1 cellular context compared by ENCODE assay signal in genomic region chr19:40424637-40425449, GRCh38.
A peak's percentile ranks its signal among the peaks of the same experiment; 100 is the strongest.
TF ChIP-seq lines count a peak whose summit lies in the region.

No MANE protein-coding gene starts in this region.

TF ChIP-seq in HEK293, 187 proteins besides CTCF, POLR2A, EP300 and RAD21 (continued from another document):
- TF ChIP-seq, protein P1, sequence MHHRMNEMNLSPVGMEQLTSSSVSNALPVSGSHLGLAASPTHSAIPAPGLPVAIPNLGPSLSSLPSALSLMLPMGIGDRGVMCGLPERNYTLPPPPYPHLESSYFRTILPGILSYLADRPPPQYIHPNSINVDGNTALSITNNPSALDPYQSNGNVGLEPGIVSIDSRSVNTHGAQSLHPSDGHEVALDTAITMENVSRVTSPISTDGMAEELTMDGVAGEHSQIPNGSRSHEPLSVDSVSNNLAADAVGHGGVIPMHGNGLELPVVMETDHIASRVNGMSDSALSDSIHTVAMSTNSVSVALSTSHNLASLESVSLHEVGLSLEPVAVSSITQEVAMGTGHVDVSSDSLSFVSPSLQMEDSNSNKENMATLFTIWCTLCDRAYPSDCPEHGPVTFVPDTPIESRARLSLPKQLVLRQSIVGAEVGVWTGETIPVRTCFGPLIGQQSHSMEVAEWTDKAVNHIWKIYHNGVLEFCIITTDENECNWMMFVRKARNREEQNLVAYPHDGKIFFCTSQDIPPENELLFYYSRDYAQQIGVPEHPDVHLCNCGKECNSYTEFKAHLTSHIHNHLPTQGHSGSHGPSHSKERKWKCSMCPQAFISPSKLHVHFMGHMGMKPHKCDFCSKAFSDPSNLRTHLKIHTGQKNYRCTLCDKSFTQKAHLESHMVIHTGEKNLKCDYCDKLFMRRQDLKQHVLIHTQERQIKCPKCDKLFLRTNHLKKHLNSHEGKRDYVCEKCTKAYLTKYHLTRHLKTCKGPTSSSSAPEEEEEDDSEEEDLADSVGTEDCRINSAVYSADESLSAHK (tag by site-specific recombination; IDR thresholded peaks at IDR 0.05) = no peak; the same call in 1 of the 2 replicates
- TF ChIP-seq ZNF362 (tag by site-specific recombination; IDR thresholded peaks at IDR 0.05) (no peak), KLF10 (tag by site-specific recombination; IDR thresholded peaks at IDR 0.05) (no peak), SALL2 (tag by site-specific recombination; IDR thresholded peaks at IDR 0.05; ENCODE audit: borderline replicate concordance) (no peak), ZNF175 (tag by site-specific recombination; IDR thresholded peaks at IDR 0.05) (no peak), SCRT1 (tag by site-specific recombination; IDR thresholded peaks at IDR 0.05; ENCODE audit: borderline replicate concordance) (no peak), ZNF639 (tag by site-specific recombination; IDR thresholded peaks at IDR 0.05) (no peak), YY2 (tag by site-specific recombination; IDR thresholded peaks at IDR 0.05) (no peak), ZNF670 (tag by site-specific recombination; IDR thresholded peaks at IDR 0.05; ENCODE audit: low read depth) (no peak), ZNF548 (tag by site-specific recombination; IDR thresholded peaks at IDR 0.05) (no peak), KLF9 (tag by site-specific recombination; IDR thresholded peaks at IDR 0.05; ENCODE audit: low read depth) (no peak), ZNF239 (tag by site-specific recombination; IDR thresholded peaks at IDR 0.05) (no peak), ZNF23 (tag by site-specific recombination; IDR thresholded peaks at IDR 0.05; ENCODE audit: borderline replicate concordance) (no peak), ZNF624 (tag by site-specific recombination; IDR thresholded peaks at IDR 0.05) (no peak), ZNF707 (tag by site-specific recombination; IDR thresholded peaks at IDR 0.05) (no peak), ZEB2 (tag by site-specific recombination; IDR thresholded peaks at IDR 0.05) (no peak), ZNF521 (tag by site-specific recombination; IDR thresholded peaks at IDR 0.05) (no peak), ZNF48 (tag by site-specific recombination; IDR thresholded peaks at IDR 0.05) (no peak), ZNF174 (tag by site-specific recombination; IDR thresholded peaks at IDR 0.05) (no peak), ZNF202 (tag by site-specific recombination; IDR thresholded peaks at IDR 0.05; ENCODE audit: borderline replicate concordance) (no peak), KLF7 (tag by site-specific recombination; IDR thresholded peaks at IDR 0.05; ENCODE audit: borderline replicate concordance) (0 out of 2 replicates have a peak, but pooled peaks have one; percentile 45), ZNF610 (tag by site-specific recombination; IDR thresholded peaks at IDR 0.05; ENCODE audit: borderline replicate concordance) (no peak), ZBTB17 (tag by site-specific recombination; IDR thresholded peaks at IDR 0.05) (peak; percentile 89), ZFP41 (tag by site-specific recombination; IDR thresholded peaks at IDR 0.05; ENCODE audit: borderline replicate concordance) (no peak), SP7 (tag by site-specific recombination; IDR thresholded peaks at IDR 0.05) (no peak), ZNF302 (tag by site-specific recombination; IDR thresholded peaks at IDR 0.05; ENCODE audit: low read depth) (no peak), ZNF404 (tag by site-specific recombination; IDR thresholded peaks at IDR 0.05) (no peak), ZNF266 (tag by site-specific recombination; IDR thresholded peaks at IDR 0.05; ENCODE audit: low read depth) (no peak), HOXC10 (CRISPR knock-in tag; IDR thresholded peaks at IDR 0.05) (no peak), ZNF24 (tag by site-specific recombination; IDR thresholded peaks at IDR 0.05) (no peak), ZNF792 (tag by site-specific recombination; IDR thresholded peaks at IDR 0.05) (no peak), ZNF398 (tag by site-specific recombination; IDR thresholded peaks at IDR 0.05) (peak; percentile 100), SP3 (tag by site-specific recombination; IDR thresholded peaks at IDR 0.05) (no peak), ZNF529 (tag by site-specific recombination; IDR thresholded peaks at IDR 0.05; ENCODE audit: insufficient replicate concordance) (no peak)
- TF ChIP-seq, protein P2, sequence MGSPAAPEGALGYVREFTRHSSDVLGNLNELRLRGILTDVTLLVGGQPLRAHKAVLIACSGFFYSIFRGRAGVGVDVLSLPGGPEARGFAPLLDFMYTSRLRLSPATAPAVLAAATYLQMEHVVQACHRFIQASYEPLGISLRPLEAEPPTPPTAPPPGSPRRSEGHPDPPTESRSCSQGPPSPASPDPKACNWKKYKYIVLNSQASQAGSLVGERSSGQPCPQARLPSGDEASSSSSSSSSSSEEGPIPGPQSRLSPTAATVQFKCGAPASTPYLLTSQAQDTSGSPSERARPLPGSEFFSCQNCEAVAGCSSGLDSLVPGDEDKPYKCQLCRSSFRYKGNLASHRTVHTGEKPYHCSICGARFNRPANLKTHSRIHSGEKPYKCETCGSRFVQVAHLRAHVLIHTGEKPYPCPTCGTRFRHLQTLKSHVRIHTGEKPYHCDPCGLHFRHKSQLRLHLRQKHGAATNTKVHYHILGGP (tag by site-specific recombination; IDR thresholded peaks at IDR 0.05) = no peak
- TF ChIP-seq, protein P3, sequence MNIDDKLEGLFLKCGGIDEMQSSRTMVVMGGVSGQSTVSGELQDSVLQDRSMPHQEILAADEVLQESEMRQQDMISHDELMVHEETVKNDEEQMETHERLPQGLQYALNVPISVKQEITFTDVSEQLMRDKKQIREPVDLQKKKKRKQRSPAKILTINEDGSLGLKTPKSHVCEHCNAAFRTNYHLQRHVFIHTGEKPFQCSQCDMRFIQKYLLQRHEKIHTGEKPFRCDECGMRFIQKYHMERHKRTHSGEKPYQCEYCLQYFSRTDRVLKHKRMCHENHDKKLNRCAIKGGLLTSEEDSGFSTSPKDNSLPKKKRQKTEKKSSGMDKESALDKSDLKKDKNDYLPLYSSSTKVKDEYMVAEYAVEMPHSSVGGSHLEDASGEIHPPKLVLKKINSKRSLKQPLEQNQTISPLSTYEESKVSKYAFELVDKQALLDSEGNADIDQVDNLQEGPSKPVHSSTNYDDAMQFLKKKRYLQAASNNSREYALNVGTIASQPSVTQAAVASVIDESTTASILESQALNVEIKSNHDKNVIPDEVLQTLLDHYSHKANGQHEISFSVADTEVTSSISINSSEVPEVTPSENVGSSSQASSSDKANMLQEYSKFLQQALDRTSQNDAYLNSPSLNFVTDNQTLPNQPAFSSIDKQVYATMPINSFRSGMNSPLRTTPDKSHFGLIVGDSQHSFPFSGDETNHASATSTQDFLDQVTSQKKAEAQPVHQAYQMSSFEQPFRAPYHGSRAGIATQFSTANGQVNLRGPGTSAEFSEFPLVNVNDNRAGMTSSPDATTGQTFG (tag by site-specific recombination; IDR thresholded peaks at IDR 0.05; ENCODE audit: borderline replicate concordance) = no peak
